In genomic region chr7:96440328-96440727, GRCh38 we compare ENCODE assay signal across 25 cellular contexts.
"Had no signal": no experiment of that assay in that cellular context is flagged by ENCODE, and none has a peak within 500 bp of the region (broad histone marks: within the 10 kb centered on the region; RNA-seq: fewer than 3 reads in every experiment).

No MANE protein-coding gene starts in this region.

- H3K9me3 ChIP-seq: ovary, psoas muscle, right atrium auricular region, right lobe of liver, sigmoid colon, stomach, thoracic aorta, thyroid gland, tibial nerve, upper lobe of left lung, vagina had no signal

- DNase-seq: natural killer cell; occipital lobe; ovary; posterior cingulate gyrus; psoas muscle; right lobe of liver; sigmoid colon; small intestine; stimulated activated CD4-positive, alpha-beta T cell treated with anti-CD3 and anti-CD28 coated beads, Interleukin-15, amount 100 ng/mL, for 24 hours; stimulated activated CD4-positive, alpha-beta T cell treated with anti-CD3 and anti-CD28 coated beads, Interleukin-2, amount 100 ng/mL, for 24 hours; stimulated activated CD4-positive, alpha-beta T cell treated with anti-CD3 and anti-CD28 coated beads, Interleukin-2, amount 100 ng/mL, for 48 hours; stimulated activated CD4-positive, alpha-beta T cell treated with anti-CD3 and anti-CD28 coated beads, Interleukin-4, amount 100 ng/mL, for 24 hours; stimulated activated naive B cell treated with anti-CD40 and anti-IgM and Interleukin-4, amounts not matched to agents 10 μg/mL and 1 μg/mL and 100 μg/mL, for 72 hours; stimulated activated naive CD4-positive, alpha-beta T cell treated with Interleukin-2 at 50 U/mL for 16 hours; stomach; thyroid gland; trophoblast cell; upper lobe of left lung had no signal

- H3K27ac ChIP-seq: neural progenitor cell, ovary, parathyroid adenoma, psoas muscle, right atrium auricular region, right lobe of liver, sigmoid colon, stomach, thoracic aorta, thyroid gland, tibial nerve, upper lobe of left lung, vagina had no signal

- H3K79me2 ChIP-seq: parathyroid adenoma had no signal

- H3K36me3 ChIP-seq: neural progenitor cell, ovary, right atrium auricular region, right lobe of liver, sigmoid colon, stomach, thoracic aorta, thyroid gland, tibial nerve, upper lobe of left lung, vagina had no signal

- H3K9ac ChIP-seq: neural progenitor cell, parathyroid adenoma had no signal

- H3K27me3 ChIP-seq: neural progenitor cell, ovary, right atrium auricular region, right lobe of liver, sigmoid colon, stomach, thyroid gland, tibial nerve, upper lobe of left lung, vagina had no signal

- H3K4me2 ChIP-seq: neural progenitor cell had no signal

- H3K4me1 ChIP-seq: neural progenitor cell, parathyroid adenoma, psoas muscle, right atrium auricular region, right lobe of liver, sigmoid colon, stomach, thyroid gland, tibial nerve, upper lobe of left lung, vagina had no signal

- ATAC-seq: natural killer cell; psoas muscle; right lobe of liver; stimulated activated effector memory CD8-positive, alpha-beta T cell treated with anti-CD3 and anti-CD28 coated beads, Interleukin-12 subunit alpha, Interleukin-12 subunit beta, amount 100 ng/mL, for 72 hours; stimulated activated naive B cell treated with anti-CD40 and anti-IgM and Interleukin-4, amounts not matched to agents 10 μg/mL and 1 μg/mL and 100 μg/mL, for 72 hours had no signal

- H2AFZ ChIP-seq: neural progenitor cell, parathyroid adenoma had no signal

- H3K4me3 ChIP-seq: neural progenitor cell, ovary, psoas muscle, right atrium auricular region, right lobe of liver, sigmoid colon, stomach, thoracic aorta, thyroid gland, tibial nerve, upper lobe of left lung, vagina had no signal
